In the genomic region with DNA sequence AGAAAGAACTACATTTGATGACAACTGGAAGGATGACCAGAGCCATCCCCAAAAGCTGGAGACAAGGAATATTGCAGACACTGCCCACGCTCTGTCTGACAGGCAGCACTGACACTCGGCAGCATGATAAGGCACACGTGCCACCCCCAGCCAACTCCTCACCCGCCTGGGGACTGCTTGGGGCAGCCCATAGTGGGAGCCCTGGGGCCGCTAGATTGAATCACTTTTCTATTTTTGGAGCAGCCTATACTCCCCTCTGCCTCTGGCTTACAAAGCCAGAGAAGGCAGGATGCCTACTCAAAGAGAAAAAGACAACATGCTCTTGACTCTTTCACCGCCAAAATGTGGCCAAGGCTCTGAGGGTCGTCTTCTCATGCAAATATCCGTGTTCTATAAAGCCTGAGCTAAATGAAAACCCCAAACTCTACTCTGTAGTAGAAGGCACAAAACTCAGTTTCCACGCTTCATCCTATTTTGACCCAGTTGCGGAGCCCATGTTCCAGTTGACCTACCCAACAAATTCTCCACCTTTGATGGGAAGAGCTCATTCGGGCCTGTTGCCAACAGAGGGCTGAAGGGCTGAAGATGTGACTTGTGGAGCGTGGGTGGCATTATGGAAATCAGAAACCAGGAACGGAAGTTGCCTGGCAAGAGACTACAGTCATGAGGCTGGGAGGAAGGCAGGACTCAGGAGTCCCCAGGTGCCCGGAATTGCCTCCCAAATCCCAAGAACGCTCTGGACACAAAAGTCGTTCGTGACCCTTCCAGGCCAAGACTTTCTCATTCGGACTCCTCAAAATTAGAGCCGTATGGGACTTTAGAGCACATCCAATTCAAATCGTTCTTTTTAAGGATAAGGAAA, we compare ENCODE assay signal across 8 cellular contexts. TPM values are rescaled to one million over a fixed set of nuclear protein-coding genes. Genes with fewer than 3 reads are reported as not detected.
DNase-seq lines count a peak whose midpoint lies in the region; ATAC-seq and TF ChIP-seq lines count a peak whose summit lies in the region.

No MANE protein-coding gene starts in this region.

- H3K4me1 ChIP-seq in Loucy (ENCODE audit: insufficient read depth, low read length, poor library complexity, severe bottlenecking): peaks cover 31% of the 10 kb centered on the region
- H3K4me1 ChIP-seq in esophagus squamous epithelium: peaks cover 23 to 57% (median 24%) of the 10 kb centered on the region in 3 donors
- H3K4me1 ChIP-seq in urinary bladder (ENCODE audit: insufficient read depth): no peaks in the 10 kb centered on the region

- H3K9me3 Mint-ChIP-seq in neural crest cell: no peaks in the 10 kb centered on the region

- H3K9me3 ChIP-seq in Loucy (ENCODE audit: insufficient read depth, low read depth, low read length) (no peaks in the 10 kb centered on the region), esophagus squamous epithelium (no peaks in the 10 kb centered on the region)

- peak overlapping the region; percentile 82 for H3K9ac ChIP-seq in Loucy (ENCODE audit: low read depth, low read length, poor library complexity, severe bottlenecking)

- peak; percentile 42 for ATAC-seq in GM18907 (IDR thresholded peaks at IDR 0.05; ENCODE audit: unreplicated experiment)

- peaks cover 57% of the 10 kb centered on the region for H3K79me2 ChIP-seq in Loucy (ENCODE audit: insufficient read depth, low read length)

- H3K27me3 ChIP-seq in Loucy (ENCODE audit: insufficient read depth, low read length, poor library complexity, severe bottlenecking): no peaks in the 10 kb centered on the region
- no peaks in the 10 kb centered on the region for H3K27me3 ChIP-seq in esophagus squamous epithelium

- peak overlapping the region; percentile 96 for H3K4me3 Mint-ChIP-seq in neural crest cell

- H3K4me3 ChIP-seq in Loucy (ENCODE audit: low read length, poor library complexity, severe bottlenecking) (peak overlapping the region; percentile 79), esophagus squamous epithelium (peak overlapping the region; percentile 73 to 96 (median 82)), urinary bladder (ENCODE audit: low read depth, low read length) (peak overlapping the region; percentile 91)

- H3K36me3 Mint-ChIP-seq in neural crest cell (ENCODE audit: low read depth): peaks cover 2% of the 10 kb centered on the region

- H2AFZ ChIP-seq in Loucy (ENCODE audit: low read length): no peak overlapping the region

- H3F3A ChIP-seq in Loucy (ENCODE audit: low read depth): no peaks in the 10 kb centered on the region

- TF ChIP-seq POLR2A in esophagus squamous epithelium (IDR thresholded peaks at IDR 0.05): no peak

- peaks cover 36% of the 10 kb centered on the region for H4K20me1 ChIP-seq in Loucy (ENCODE audit: insufficient read depth, low read length, poor library complexity, severe bottlenecking)

- no peaks in the 10 kb centered on the region for H3K27me3 Mint-ChIP-seq in neural crest cell (ENCODE audit: low read depth)

- H3K4me2 ChIP-seq in Loucy (ENCODE audit: low read depth, low read length, poor library complexity, severe bottlenecking): peak overlapping the region; percentile 97

- peaks cover 27% of the 10 kb centered on the region for H3K36me3 ChIP-seq in Loucy (ENCODE audit: insufficient read depth, low read length)
- H3K36me3 ChIP-seq in esophagus squamous epithelium: peaks cover 15 to 55% (median 22%) of the 10 kb centered on the region in 3 donors
- H3K36me3 ChIP-seq in urinary bladder (ENCODE audit: insufficient read depth): no peaks in the 10 kb centered on the region

- TF ChIP-seq CTCF in Loucy (conservative IDR thresholded peaks at IDR 0.05; ENCODE audit: low read length): peak; percentile 30
- no peak for TF ChIP-seq CTCF in esophagus squamous epithelium (IDR thresholded peaks at IDR 0.05)
- TF ChIP-seq CTCF in neural crest cell (conservative IDR thresholded peaks at IDR 0.05): no peak

- H3K27ac Mint-ChIP-seq in neural crest cell (ENCODE audit: unreplicated experiment): peak overlapping the region; percentile 94

- 15 to 23% methylated on average over 10 to 18 of the region's 20 CpGs for WGBS in esophagus squamous epithelium, 2 donors
- WGBS in urinary bladder: 16% methylated on average over 20 of the region's 20 CpGs

- H3K27ac ChIP-seq in esophagus squamous epithelium: peak overlapping the region; percentile 94 to 97 (median 96)
- no peak overlapping the region for H3K27ac ChIP-seq in urinary bladder (ENCODE audit: low read depth)

- intact Hi-C loops in esophagus squamous epithelium (cut with DNase I): no loop called here

- no peaks in the 10 kb centered on the region for H3K9me2 ChIP-seq in Loucy (replicated peaks; ENCODE audit: low read depth, low read length)

- DNase-seq in AML-193 (lab: John Stamatoyannopoulos, UW) (peak; percentile 28 to 31), esophagus squamous epithelium (lab: John Stamatoyannopoulos, UW) (no peak), neural crest cell (ENCODE audit: low read depth, low spot score) (no peak), HPDE6-E6E7 (ENCODE audit: extremely low spot score) (no peak)
- peak; percentile 58 to 70 for DNase-seq in activated CD4-positive, alpha-beta T cell treated with anti-CD3 and anti-CD28 coated beads, Interleukin-2, amount 50 U/mL, for 48 hours

- peaks cover 32% of the 10 kb centered on the region for H3K4me1 Mint-ChIP-seq in neural crest cell

RNA-seq across cellular contexts. Expression of a gene that starts 1.1 kb away (rescaled TPM):
- total RNA-seq in esophagus squamous epithelium (10 to 100 TPM; 33.6 to 60.9 (median 48.3) TPM), neural crest cell (116 and 122 TPM in 2 replicates), urinary bladder (33.3 TPM)
- polyA plus RNA-seq in urinary bladder: 47.3 TPM

RNA-seq across cellular contexts. Expression of a gene that starts 2.6 kb away (rescaled TPM):
- total RNA-seq in esophagus squamous epithelium: 100 to 1,000 TPM in 2 of 4 donors, 10 to 100 TPM in 2; 64.9 to 140 (median 104) TPM
- total RNA-seq in neural crest cell: 4.3 and 4.6 TPM in 2 replicates
- 3.2 TPM for total RNA-seq in urinary bladder
- polyA plus RNA-seq in urinary bladder: 6.3 TPM

RNA-seq across cellular contexts. Expression of a gene that starts 14.0 kb away (rescaled TPM):
- total RNA-seq in esophagus squamous epithelium (10 to 100 TPM; 16.1 to 44.2 (median 27.7) TPM), neural crest cell (34.2 and 38.0 TPM in 2 replicates), urinary bladder (25.9 TPM)
- 41.3 TPM for polyA plus RNA-seq in urinary bladder

RNA-seq across cellular contexts. Expression of a gene that starts 17.6 kb away (rescaled TPM):
- total RNA-seq in esophagus squamous epithelium: under 1 TPM in 1 of 4 donors, not detected in 3; 0.57 TPM
- 0.77 TPM in 1 of 2 replicates, not detected in the other for total RNA-seq in neural crest cell
- not detected for total RNA-seq in urinary bladder
- polyA plus RNA-seq in urinary bladder: not detected

RNA-seq across cellular contexts. Expression of a gene that starts 33.7 kb away (rescaled TPM):
- total RNA-seq in esophagus squamous epithelium (1 to 10 TPM in 2 of 4 donors, under 1 TPM in 2; 0.88 to 3.4 (median 2.0) TPM), neural crest cell (15.8 and 17.1 TPM in 2 replicates), urinary bladder (0.79 TPM)
- 1.5 TPM for polyA plus RNA-seq in urinary bladder

Comparison
In these comparisons a context has a peak if more than half of its experiments do, and no peak if none do; other contexts are left out.
1. DNase-seq: peak in AML-193 (2 of 2) and activated CD4-positive, alpha-beta T cell treated with anti-CD3 and anti-CD28 coated beads, Interleukin-2, amount 50 U/mL, for 48 hours (2 of 2); none in esophagus squamous epithelium (single experiment), neural crest cell (single experiment) and HPDE6-E6E7 (single experiment).
2. RNA of a gene that starts 2.6 kb away (total RNA-seq): 64.9 to 140 TPM in esophagus squamous epithelium; 4.3 to 4.6 TPM in neural crest cell and 3.2 TPM in urinary bladder (single experiment); every median in the first group is over 10 times any median in the second.
3. Peak in every context shown above with its lines, with median percentiles within 50 percentile points of each other: H3K4me3 ChIP-seq.